Comparison of ENCODE assay signal across 27 cellular contexts in the genomic region with DNA sequence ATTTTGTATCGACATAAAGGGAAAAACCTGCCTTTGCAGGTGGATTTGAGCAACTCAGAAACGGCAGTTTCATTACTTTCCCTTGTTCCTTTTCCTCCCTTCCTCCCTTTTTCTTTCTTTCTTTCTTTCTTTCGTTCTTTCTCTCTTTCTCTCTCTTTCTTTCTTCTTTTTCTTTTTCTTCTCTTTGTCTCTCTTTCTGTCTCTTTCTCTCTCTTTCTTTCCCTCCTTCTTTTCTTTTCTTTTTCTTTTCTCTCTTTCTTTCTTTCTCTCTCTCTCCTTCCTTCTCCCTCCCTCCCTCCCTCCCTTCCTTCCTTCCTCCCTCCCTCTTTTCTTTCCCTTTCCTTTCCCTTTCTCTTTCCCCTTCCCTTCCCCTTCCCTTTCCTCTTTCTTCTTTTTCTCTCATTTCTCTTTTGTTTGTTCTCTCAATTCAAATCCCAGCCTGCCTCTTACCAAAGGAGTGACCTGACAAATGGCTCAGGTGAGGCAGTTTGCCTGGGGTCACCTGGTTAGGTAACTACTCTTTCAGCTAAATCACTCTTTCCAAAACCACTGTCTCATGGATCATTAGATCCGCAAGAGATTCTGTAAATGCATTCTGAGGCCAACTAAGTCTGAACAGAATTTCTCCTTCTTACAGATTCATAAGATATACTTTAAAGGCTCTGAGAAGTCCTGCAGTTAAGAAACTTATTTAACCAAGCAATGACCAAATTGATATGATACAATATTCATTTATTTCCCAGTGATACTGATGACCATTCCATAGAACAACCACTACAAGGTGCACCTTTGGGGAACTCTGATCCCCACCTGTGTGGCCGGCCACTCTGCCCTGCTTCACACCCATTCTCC.
"Had no signal": no experiment of that assay in that cellular context is flagged by ENCODE, and none has a peak within 500 bp of the region (broad histone marks: within the 10 kb centered on the region; RNA-seq: fewer than 3 reads in every experiment).

No MANE protein-coding gene starts in this region.

- H3K27me3 ChIP-seq: pancreas, right lobe of liver, thyroid gland, tibial nerve, upper lobe of left lung, uterus had no signal

- H3K36me3 ChIP-seq: neutrophil, pancreas, right lobe of liver, sigmoid colon, stomach, thyroid gland, tibial nerve, upper lobe of left lung, uterus had no signal

- H3K27ac Mint-ChIP-seq: naive thymus-derived CD8-positive, alpha-beta T cell; natural killer cell treated with Interleukin-12 subunit alpha and Interleukin-12 subunit beta and Interleukin-15 and Interleukin-18, amount 100 ng/mL, for 72 hours; nephron progenitor cell; stimulated activated effector memory CD8-positive, alpha-beta T cell treated with anti-CD3 and anti-CD28 coated beads, Interleukin-12 subunit alpha, Interleukin-12 subunit beta, amount 100 ng/mL, for 72 hours; stimulated activated naive B cell treated with anti-CD40 and anti-IgM and Interleukin-4, amounts not matched to agents 10 μg/mL and 1 μg/mL and 100 μg/mL, for 72 hours; stimulated activated naive CD8-positive, alpha-beta T cell treated with anti-CD3 and anti-CD28 coated beads, Interleukin-15, Interleukin-2, amounts not matched to agents 100 ng/mL and 50 ng/mL, for 24 hours had no signal

- H3K4me1 Mint-ChIP-seq: naive thymus-derived CD8-positive, alpha-beta T cell; nephron progenitor cell; neural crest cell; stimulated activated effector memory CD8-positive, alpha-beta T cell treated with anti-CD3 and anti-CD28 coated beads, Interleukin-12 subunit alpha, Interleukin-12 subunit beta, amount 100 ng/mL, for 72 hours; stimulated activated naive B cell treated with anti-CD40 and anti-IgM and Interleukin-4, amounts not matched to agents 10 μg/mL and 1 μg/mL and 100 μg/mL, for 72 hours had no signal

- H3K36me3 Mint-ChIP-seq: stimulated activated effector memory CD8-positive, alpha-beta T cell treated with anti-CD3 and anti-CD28 coated beads, Interleukin-12 subunit alpha, Interleukin-12 subunit beta, amount 100 ng/mL, for 72 hours had no signal

- H3K9me3 ChIP-seq: neutrophil, pancreas, psoas muscle, right lobe of liver, sigmoid colon, thoracic aorta, thyroid gland, tibial nerve, upper lobe of left lung, uterus had no signal

- H3K4me3 Mint-ChIP-seq: naive thymus-derived CD8-positive, alpha-beta T cell; natural killer cell treated with Interleukin-12 subunit alpha and Interleukin-12 subunit beta and Interleukin-15 and Interleukin-18, amount 100 ng/mL, for 72 hours; nephron progenitor cell; neural crest cell; stimulated activated effector memory CD8-positive, alpha-beta T cell treated with anti-CD3 and anti-CD28 coated beads, Interleukin-12 subunit alpha, Interleukin-12 subunit beta, amount 100 ng/mL, for 72 hours; stimulated activated naive B cell treated with anti-CD40 and anti-IgM and Interleukin-4, amounts not matched to agents 10 μg/mL and 1 μg/mL and 100 μg/mL, for 72 hours; stimulated activated naive CD8-positive, alpha-beta T cell treated with anti-CD3 and anti-CD28 coated beads, Interleukin-15, Interleukin-2, amounts not matched to agents 100 ng/mL and 50 ng/mL, for 24 hours had no signal

- ATAC-seq: naive thymus-derived CD8-positive, alpha-beta T cell; natural killer cell treated with Interleukin-12 subunit alpha and Interleukin-12 subunit beta and Interleukin-15 and Interleukin-18, amount 100 ng/mL, for 72 hours; pancreas; right cardiac atrium; right lobe of liver; stimulated activated effector memory CD8-positive, alpha-beta T cell treated with anti-CD3 and anti-CD28 coated beads, Interleukin-12 subunit alpha, Interleukin-12 subunit beta, amount 100 ng/mL, for 72 hours; stimulated activated naive B cell treated with anti-CD40 and anti-IgM and Interleukin-4, amounts not matched to agents 10 μg/mL and 1 μg/mL and 100 μg/mL, for 72 hours had no signal

- H3K4me3 ChIP-seq: pancreas, psoas muscle, right lobe of liver, sigmoid colon, stomach, thoracic aorta, thyroid gland, tibial nerve, upper lobe of left lung, uterus had no signal

- DNase-seq: naive thymus-derived CD8-positive, alpha-beta T cell; nephron progenitor cell; nucleus accumbens; pancreas; psoas muscle; right cardiac atrium; right lobe of liver; sigmoid colon; small intestine; stimulated activated CD4-positive, alpha-beta T cell treated with anti-CD3 and anti-CD28 coated beads, Interleukin-15, amount 100 ng/mL, for 24 hours; stimulated activated CD4-positive, alpha-beta T cell treated with anti-CD3 and anti-CD28 coated beads, Interleukin-2, amount 100 ng/mL, for 24 hours; stimulated activated CD4-positive, alpha-beta T cell treated with anti-CD3 and anti-CD28 coated beads, Interleukin-2, amount 100 ng/mL, for 48 hours; stimulated activated CD4-positive, alpha-beta T cell treated with anti-CD3 and anti-CD28 coated beads, Interleukin-4, amount 100 ng/mL, for 24 hours; stimulated activated naive B cell treated with anti-CD40 and anti-IgM and Interleukin-4, amounts not matched to agents 10 μg/mL and 1 μg/mL and 100 μg/mL, for 72 hours; stimulated activated naive CD4-positive, alpha-beta T cell treated with Interleukin-2 at 50 U/mL for 16 hours; stomach; thyroid gland; trophoblast cell; upper lobe of left lung; uterus had no signal

- H3K4me1 ChIP-seq: pancreas, psoas muscle, right lobe of liver, sigmoid colon, stomach, thyroid gland, tibial nerve, upper lobe of left lung, uterus had no signal

- FAIRE-seq: pancreas, small intestine had no signal

- H3K27ac ChIP-seq: neutrophil, pancreas, psoas muscle, right lobe of liver, sigmoid colon, stomach, thoracic aorta, thyroid gland, tibial nerve, upper lobe of left lung, uterus had no signal
